Comparison of ENCODE assay signal across 29 cellular contexts in the genomic region with DNA sequence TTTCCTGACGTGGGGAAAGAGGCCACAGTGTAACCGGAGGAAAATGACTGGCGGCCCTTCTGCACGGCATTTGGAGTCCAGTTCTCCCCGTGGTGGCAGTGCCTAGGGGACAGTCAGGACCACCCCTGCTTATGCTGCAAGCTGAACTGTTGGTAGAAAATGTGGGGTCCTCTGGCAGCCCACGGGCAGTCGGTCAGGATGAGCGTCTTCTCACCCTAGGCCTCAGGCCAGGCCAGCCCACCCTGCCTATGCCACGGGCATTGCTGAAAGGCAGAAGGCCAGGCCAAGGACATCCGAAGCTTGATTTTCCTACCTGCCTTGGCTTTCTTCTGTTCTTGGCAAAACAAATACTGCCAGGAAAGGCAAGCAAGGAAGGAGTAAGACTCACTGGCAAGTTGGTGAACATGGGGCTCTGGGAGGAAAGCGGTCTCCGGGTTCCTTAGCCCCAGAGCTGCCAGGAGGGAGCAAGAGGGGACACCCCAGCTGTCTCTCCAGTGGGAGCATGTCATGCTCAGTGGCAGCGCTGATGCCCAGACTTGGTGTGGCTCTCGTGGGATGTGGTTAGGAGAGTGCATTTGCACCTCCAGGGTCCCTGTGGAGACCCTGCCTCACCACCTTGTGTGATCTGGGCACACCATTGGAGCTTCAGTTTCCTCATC.
"Had no signal": no experiment of that assay in that cellular context is flagged by ENCODE, and none has a peak within 500 bp of the region (broad histone marks: within the 10 kb centered on the region; RNA-seq: fewer than 3 reads in every experiment).

No MANE protein-coding gene starts in this region.

- H3K4me3 ChIP-seq: coronary artery, dorsolateral prefrontal cortex, esophagus muscularis mucosa, gastrocnemius medialis, heart left ventricle had no signal

- H3K4me3 Mint-ChIP-seq: activated CD4-positive, alpha-beta memory T cell treated with anti-CD3 and anti-CD28 coated beads, Interleukin-2, amount 10 ng/mL, durations not matched to agents 7 days and 5 days; activated CD4-positive, alpha-beta T cell treated with anti-CD3 and anti-CD28 coated beads, Interleukin-2, amount 10 ng/mL, durations not matched to agents 7 days and 5 days; activated naive CD4-positive, alpha-beta T cell treated with anti-CD3 and anti-CD28 coated beads, Interleukin-2, amount 10 ng/mL, durations not matched to agents 7 days and 5 days; activated naive CD8-positive, alpha-beta T cell treated with anti-CD3 and anti-CD28 coated beads, Interleukin-2, amount 10 ng/mL, durations not matched to agents 7 days and 5 days; activated T-cell treated with anti-CD3 and anti-CD28 coated beads, Interleukin-2, amount 50 U/mL, for 24 hours; activated T-cell treated with anti-CD3 and anti-CD28 coated beads, Interleukin-2, amount 50 U/mL, for 72 hours; central memory CD8-positive, alpha-beta T cell; dendritic cell treated with granulocyte-macrophage colony-stimulating factor and Interleukin-4, amounts not matched to agents 40 ng/mL and 50 ng/mL, for 4 days; endodermal cell had no signal

- H3K27ac Mint-ChIP-seq: activated CD4-positive, alpha-beta memory T cell treated with anti-CD3 and anti-CD28 coated beads, Interleukin-2, amount 10 ng/mL, durations not matched to agents 7 days and 5 days; activated CD4-positive, alpha-beta T cell treated with anti-CD3 and anti-CD28 coated beads, Interleukin-2, amount 10 ng/mL, durations not matched to agents 7 days and 5 days; activated naive CD4-positive, alpha-beta T cell treated with anti-CD3 and anti-CD28 coated beads, Interleukin-2, amount 10 ng/mL, durations not matched to agents 7 days and 5 days; activated naive CD8-positive, alpha-beta T cell treated with anti-CD3 and anti-CD28 coated beads, Interleukin-2, amount 10 ng/mL, durations not matched to agents 7 days and 5 days; activated T-cell treated with anti-CD3 and anti-CD28 coated beads, Interleukin-2, amount 50 U/mL, for 24 hours; activated T-cell treated with anti-CD3 and anti-CD28 coated beads, Interleukin-2, amount 50 U/mL, for 72 hours; dendritic cell treated with granulocyte-macrophage colony-stimulating factor and Interleukin-4, amounts not matched to agents 40 ng/mL and 50 ng/mL, for 4 days; endodermal cell had no signal

- H3K9me3 Mint-ChIP-seq: activated CD4-positive, alpha-beta memory T cell treated with anti-CD3 and anti-CD28 coated beads, Interleukin-2, amount 10 ng/mL, durations not matched to agents 7 days and 5 days; activated CD4-positive, alpha-beta T cell treated with anti-CD3 and anti-CD28 coated beads, Interleukin-2, amount 10 ng/mL, durations not matched to agents 7 days and 5 days; activated naive CD4-positive, alpha-beta T cell treated with anti-CD3 and anti-CD28 coated beads, Interleukin-2, amount 10 ng/mL, durations not matched to agents 7 days and 5 days; activated naive CD4-positive, alpha-beta T cell treated with anti-CD3 and anti-CD28 coated beads, Interleukin-2, amount 50 U/mL, for 72 hours; activated naive CD8-positive, alpha-beta T cell treated with anti-CD3 and anti-CD28 coated beads, Interleukin-2, amount 10 ng/mL, durations not matched to agents 7 days and 5 days; activated T-cell treated with anti-CD3 and anti-CD28 coated beads, Interleukin-2, amount 50 U/mL, for 24 hours; activated T-cell treated with anti-CD3 and anti-CD28 coated beads, Interleukin-2, amount 50 U/mL, for 72 hours; central memory CD8-positive, alpha-beta T cell; dendritic cell treated with granulocyte-macrophage colony-stimulating factor and Interleukin-4, amounts not matched to agents 40 ng/mL and 50 ng/mL, for 4 days; endodermal cell had no signal

- H3K36me3 ChIP-seq: brain microvascular endothelial cell, esophagus muscularis mucosa, gastrocnemius medialis, heart left ventricle had no signal

- H3K4me1 Mint-ChIP-seq: activated CD4-positive, alpha-beta memory T cell treated with anti-CD3 and anti-CD28 coated beads, Interleukin-2, amount 10 ng/mL, durations not matched to agents 7 days and 5 days; activated CD4-positive, alpha-beta T cell treated with anti-CD3 and anti-CD28 coated beads, Interleukin-2, amount 10 ng/mL, durations not matched to agents 7 days and 5 days; activated naive CD4-positive, alpha-beta T cell treated with anti-CD3 and anti-CD28 coated beads, Interleukin-2, amount 10 ng/mL, durations not matched to agents 7 days and 5 days; activated naive CD8-positive, alpha-beta T cell treated with anti-CD3 and anti-CD28 coated beads, Interleukin-2, amount 10 ng/mL, durations not matched to agents 7 days and 5 days; central memory CD8-positive, alpha-beta T cell had no signal

- H3K27me3 ChIP-seq: brain microvascular endothelial cell, dorsolateral prefrontal cortex, esophagus muscularis mucosa, foreskin keratinocyte, gastrocnemius medialis, heart left ventricle had no signal

- DNase-seq: activated CD4-positive, alpha-beta memory T cell treated with anti-CD3 and anti-CD28 coated beads, Interleukin-2, amount 10 ng/mL, durations not matched to agents 7 days and 5 days; activated CD4-positive, alpha-beta T cell treated with anti-CD3 and anti-CD28 coated beads for 4 hours; activated CD4-positive, alpha-beta T cell treated with anti-CD3 and anti-CD28 coated beads, Interleukin-2, amount 10 ng/mL, durations not matched to agents 7 days and 5 days; activated CD4-positive, alpha-beta T cell treated with anti-CD3 and anti-CD28 coated beads, Interleukin-2, amount 50 U/mL, for 4 hours; activated CD4-positive, CD25-positive, alpha-beta regulatory T cell; activated CD4-positive, CD25-positive, alpha-beta regulatory T cell treated with anti-CD3 and anti-CD28 coated beads, Interleukin-2, amount 50 U/mL, for 72 hours; activated CD8-positive, alpha-beta memory T cell treated with anti-CD3 and anti-CD28 coated beads, Interleukin-2, amount 50 U/mL, for 48 hours; activated gamma-delta T cell; activated naive CD4-positive, alpha-beta T cell; activated naive CD4-positive, alpha-beta T cell treated with anti-CD3 and anti-CD28 coated beads, Interleukin-2, amount 10 ng/mL, durations not matched to agents 7 days and 5 days; activated naive CD8-positive, alpha-beta T cell treated with anti-CD3 and anti-CD28 coated beads, Interleukin-2, amount 10 ng/mL, durations not matched to agents 7 days and 5 days; activated T-cell treated with anti-CD3 and anti-CD28 coated beads for 4 hours; activated T-cell treated with anti-CD3 and anti-CD28 coated beads, Interleukin-2, amount 50 U/mL, for 24 hours; activated T-cell treated with anti-CD3 and anti-CD28 coated beads, Interleukin-2, amount 50 U/mL, for 72 hours; anterior cingulate cortex; brain microvascular endothelial cell; dorsolateral prefrontal cortex; effector memory CD4-positive, alpha-beta T cell; endodermal cell; gastrocnemius medialis; glutamatergic neuron; heart left ventricle; T-helper 2 cell had no signal

- H3K9me3 ChIP-seq: esophagus muscularis mucosa, gastrocnemius medialis, heart left ventricle had no signal

- ATAC-seq: activated naive CD4-positive, alpha-beta T cell treated with anti-CD3 and anti-CD28 coated beads, Interleukin-2, amount 50 U/mL, for 72 hours; activated T-cell treated with anti-CD3 and anti-CD28 coated beads, Interleukin-2, amount 50 U/mL, for 72 hours; gastrocnemius medialis; heart left ventricle had no signal

- H3K4me1 ChIP-seq: esophagus muscularis mucosa, foreskin keratinocyte, gastrocnemius medialis had no signal

- H3K27ac ChIP-seq: brain microvascular endothelial cell, coronary artery, dorsolateral prefrontal cortex, esophagus muscularis mucosa, foreskin keratinocyte, gastrocnemius medialis, heart left ventricle had no signal

- H3K36me3 Mint-ChIP-seq: activated naive CD4-positive, alpha-beta T cell treated with anti-CD3 and anti-CD28 coated beads, Interleukin-2, amount 10 ng/mL, durations not matched to agents 7 days and 5 days; activated naive CD4-positive, alpha-beta T cell treated with anti-CD3 and anti-CD28 coated beads, Interleukin-2, amount 50 U/mL, for 72 hours; activated naive CD8-positive, alpha-beta T cell treated with anti-CD3 and anti-CD28 coated beads, Interleukin-2, amount 10 ng/mL, durations not matched to agents 7 days and 5 days had no signal

- H3K27me3 Mint-ChIP-seq: activated CD4-positive, alpha-beta T cell treated with anti-CD3 and anti-CD28 coated beads, Interleukin-2, amount 10 ng/mL, durations not matched to agents 7 days and 5 days; activated naive CD8-positive, alpha-beta T cell treated with anti-CD3 and anti-CD28 coated beads, Interleukin-2, amount 10 ng/mL, durations not matched to agents 7 days and 5 days; activated T-cell treated with anti-CD3 and anti-CD28 coated beads, Interleukin-2, amount 50 U/mL, for 24 hours had no signal
